ENCODE assay signal across 13 cellular contexts in genomic region chr9:127398715-127399400, GRCh38. TPM values are rescaled to one million over a fixed set of nuclear protein-coding genes. Genes with fewer than 3 reads are reported as not detected.
DNase-seq lines count a peak whose midpoint lies in the region; ATAC-seq, FAIRE-seq and TF ChIP-seq lines count a peak whose summit lies in the region.
"Had no signal": no experiment of that assay in that cellular context is flagged by ENCODE, and none has a peak within 500 bp of the region (broad histone marks: within the 10 kb centered on the region; RNA-seq: fewer than 3 reads in every experiment).

No MANE protein-coding gene starts in this region.

- H3K18ac ChIP-seq in mesendoderm (ENCODE audit: low read length), result no peak overlapping the region

- no peak overlapping the region for H2BK5ac ChIP-seq in mesendoderm (ENCODE audit: low read length)

- H3K27me3 Mint-ChIP-seq in activated naive CD4-positive, alpha-beta T cell treated with anti-CD3 and anti-CD28 coated beads, Interleukin-2, amount 50 U/mL, for 24 hours, result peaks cover 43% of the 10 kb centered on the region
- peaks cover 39% of the 10 kb centered on the region for H3K27me3 Mint-ChIP-seq in activated naive CD8-positive, alpha-beta T cell

- peak overlapping the region; percentile 60 for H3K4me3 Mint-ChIP-seq in activated naive CD4-positive, alpha-beta T cell treated with anti-CD3 and anti-CD28 coated beads, Interleukin-2, amount 50 U/mL, for 24 hours
- H3K4me3 Mint-ChIP-seq in activated naive CD8-positive, alpha-beta T cell, result peak overlapping the region; percentile 70

- H3K4ac ChIP-seq in mesendoderm (ENCODE audit: low read depth, low read length), result no peak overlapping the region

- peaks cover 12% of the 10 kb centered on the region for H3K4me1 Mint-ChIP-seq in activated naive CD4-positive, alpha-beta T cell treated with anti-CD3 and anti-CD28 coated beads, Interleukin-2, amount 50 U/mL, for 24 hours
- H3K4me1 Mint-ChIP-seq in activated naive CD8-positive, alpha-beta T cell (ENCODE audit: low read depth), result peaks cover 12% of the 10 kb centered on the region

- no peak overlapping the region for H4K5ac ChIP-seq in mesendoderm (ENCODE audit: low read length)

- ATAC-seq in thoracic aorta (ENCODE audit: insufficient number of reproducible peaks, low FRiP score, low read depth) (no peak), GM18867 (IDR thresholded peaks at IDR 0.05; ENCODE audit: unreplicated experiment) (no peak)

- peaks cover 2% of the 10 kb centered on the region for H3K79me2 ChIP-seq in mesendoderm (ENCODE audit: control insufficient read depth, insufficient read depth, low read length)

- no CpG with 5 or more reads among the region's 13 CpGs for WGBS in mesendoderm (ENCODE audit: extremely low coverage, insufficient coverage, low lambda C conversion rate)

- no peaks in the 10 kb centered on the region for H3K27me3 ChIP-seq in mesendoderm (ENCODE audit: insufficient read depth, low read length, poor library complexity)
- no peaks in the 10 kb centered on the region for H3K27me3 ChIP-seq in thoracic aorta (replicated peaks; ENCODE audit: insufficient read depth)
- no peaks in the 10 kb centered on the region for H3K27me3 ChIP-seq in HAP-1 (ENCODE audit: low read depth)

- no peak overlapping the region for H2BK120ac ChIP-seq in mesendoderm (ENCODE audit: low read depth, low read length)

- TF ChIP-seq CTCF in thoracic aorta (IDR thresholded peaks at IDR 0.05), result no peak

- no peaks in the 10 kb centered on the region for H3K36me3 Mint-ChIP-seq in activated naive CD4-positive, alpha-beta T cell treated with anti-CD3 and anti-CD28 coated beads, Interleukin-2, amount 50 U/mL, for 24 hours
- no peaks in the 10 kb centered on the region for H3K36me3 Mint-ChIP-seq in activated naive CD8-positive, alpha-beta T cell

- no peak for DNase-seq in activated naive CD4-positive, alpha-beta T cell treated with Interleukin-2 at 50 U/mL for 16 hours
- DNase-seq in mesendoderm (no peak), thoracic aorta (ENCODE audit: low spot score) (no peak), HAP-1 (ENCODE audit: low spot score in 2 of 2) (no peak), H54 (ENCODE audit: insufficient read length, low spot score) (no peak)
- DNase-seq: NCI-H748 treated with DMSO at 0.1 percent for 48 hours had no signal

- no peak overlapping the region for H3K56ac ChIP-seq in mesendoderm (ENCODE audit: low read length)

- H3K36me3 ChIP-seq in mesendoderm (ENCODE audit: control insufficient read depth, insufficient read depth, low read length), result no peaks in the 10 kb centered on the region
- H3K36me3 ChIP-seq in thoracic aorta, result peaks cover 11% of the 10 kb centered on the region
- H3K36me3 ChIP-seq in HAP-1 (replicated peaks), result peaks cover 20% of the 10 kb centered on the region; the same call in 1 of the 2 replicates

- no peaks in the 10 kb centered on the region for H3K9me3 Mint-ChIP-seq in activated naive CD4-positive, alpha-beta T cell treated with anti-CD3 and anti-CD28 coated beads, Interleukin-2, amount 50 U/mL, for 24 hours
- H3K9me3 Mint-ChIP-seq in activated naive CD8-positive, alpha-beta T cell (ENCODE audit: low read depth), result no peaks in the 10 kb centered on the region
- H3K9me3 Mint-ChIP-seq: activated naive CD4-positive, alpha-beta T cell treated with anti-CD3 and anti-CD28 coated beads for 36 hours had no signal

- no peak overlapping the region for H3K4me2 ChIP-seq in mesendoderm (ENCODE audit: low read length)

- no peak for FAIRE-seq in H54 (lab: Jason Lieb, UNC)
- FAIRE-seq: endometrium, TTC549 had no signal

- H2AK5ac ChIP-seq in mesendoderm (ENCODE audit: low read length), result no peak overlapping the region

- H3K27ac ChIP-seq in mesendoderm (ENCODE audit: low read depth, low read length) (no peak overlapping the region), thoracic aorta (no peak overlapping the region)
- H3K27ac ChIP-seq: parathyroid adenoma had no signal

- peak overlapping the region; percentile 44 for H3K9ac ChIP-seq in mesendoderm (ENCODE audit: low read length)
- H3K9ac ChIP-seq: parathyroid adenoma had no signal

- H4K8ac ChIP-seq in mesendoderm (ENCODE audit: low read depth, low read length), result no peak overlapping the region

- H3K4me1 ChIP-seq in mesendoderm (ENCODE audit: control insufficient read depth, low read depth, low read length) (peaks cover 3% of the 10 kb centered on the region), thoracic aorta (ENCODE audit: control insufficient read depth in 1 of 2, low read depth in 2 of 2) (peaks cover 6 to 24% of the 10 kb centered on the region in 2 donors), HAP-1 (no peaks in the 10 kb centered on the region; the same call in 1 of the 2 replicates)
- H3K4me1 ChIP-seq: parathyroid adenoma had no signal

- TF ChIP-seq POLR2A in H54 (IDR thresholded peaks at IDR 0.05; ENCODE audit: low read depth, low read length), result no peak

- no peak overlapping the region for H3K23ac ChIP-seq in mesendoderm (ENCODE audit: low read length)

- H3K4me3 ChIP-seq in mesendoderm (ENCODE audit: low read length), result no peak overlapping the region
- peak overlapping the region; percentile 96 for H3K4me3 ChIP-seq in thoracic aorta
- H3K4me3 ChIP-seq in HAP-1, result no peak overlapping the region; the same call in 1 of the 2 replicates

- no peak overlapping the region for H3K27ac Mint-ChIP-seq in activated naive CD4-positive, alpha-beta T cell treated with anti-CD3 and anti-CD28 coated beads, Interleukin-2, amount 50 U/mL, for 24 hours
- no peak overlapping the region for H3K27ac Mint-ChIP-seq in activated naive CD8-positive, alpha-beta T cell
- H3K27ac Mint-ChIP-seq: activated naive CD4-positive, alpha-beta T cell treated with anti-CD3 and anti-CD28 coated beads for 36 hours had no signal

- in situ Hi-C loops in HAP-1 (cut with MboI; ENCODE audit: low sequenced_read_pairs), result loop anchor here (10.0 kb wide), 1 partner anchor 184 kb away; no protein-coding TSS in a partner anchor

- H2BK15ac ChIP-seq in mesendoderm (replicated peaks; ENCODE audit: low read depth), result no peak overlapping the region

- no peaks in the 10 kb centered on the region for H3K9me3 ChIP-seq in thoracic aorta
- H3K9me3 ChIP-seq in HAP-1, result no peaks in the 10 kb centered on the region

- H3K79me1 ChIP-seq in mesendoderm (ENCODE audit: low read length), result peaks cover 5% of the 10 kb centered on the region

RNA-seq across cellular contexts. Expression of gene SLC2A8, which starts 1.9 kb away (rescaled TPM):
- polyA plus RNA-seq in mesendoderm (2013, experiment 1 of 2), result 10.7 TPM
- polyA plus RNA-seq in mesendoderm (2013, experiment 2 of 2), result 10.9 TPM
- total RNA-seq in thoracic aorta, result 10 to 100 TPM; 21.3 to 33.4 TPM

RNA-seq across cellular contexts. Expression of gene ZNF79, which starts 25.3 kb away (rescaled TPM):
- 1.9 TPM for polyA plus RNA-seq in mesendoderm (2013, experiment 1 of 2)
- polyA plus RNA-seq in mesendoderm (2013, experiment 2 of 2), result 1.8 TPM
- total RNA-seq in thoracic aorta, result 10 to 100 TPM in 1 of 2 donors, 1 to 10 TPM in 1; 7.3 to 12.2 TPM

RNA-seq across cellular contexts. Expression of gene RPL12, which starts 52.3 kb away (rescaled TPM):
- polyA plus RNA-seq in mesendoderm (2013, experiment 1 of 2), result 3,187 TPM
- 3,242 TPM for polyA plus RNA-seq in mesendoderm (2013, experiment 2 of 2)
- total RNA-seq in thoracic aorta, result 1,000 to 10,000 TPM in 1 of 2 donors, 100 to 1,000 TPM in 1; 806 to 1,256 TPM

RNA-seq across cellular contexts. Expression of gene LRSAM1, which starts 52.5 kb away (rescaled TPM):
- 7.8 TPM for polyA plus RNA-seq in mesendoderm (2013, experiment 1 of 2)
- polyA plus RNA-seq in mesendoderm (2013, experiment 2 of 2), result 8.5 TPM
- total RNA-seq in thoracic aorta, result 10 to 100 TPM; 16.4 to 22.6 TPM
